ENCODE assay signal across 9 cellular contexts in the genomic region with DNA sequence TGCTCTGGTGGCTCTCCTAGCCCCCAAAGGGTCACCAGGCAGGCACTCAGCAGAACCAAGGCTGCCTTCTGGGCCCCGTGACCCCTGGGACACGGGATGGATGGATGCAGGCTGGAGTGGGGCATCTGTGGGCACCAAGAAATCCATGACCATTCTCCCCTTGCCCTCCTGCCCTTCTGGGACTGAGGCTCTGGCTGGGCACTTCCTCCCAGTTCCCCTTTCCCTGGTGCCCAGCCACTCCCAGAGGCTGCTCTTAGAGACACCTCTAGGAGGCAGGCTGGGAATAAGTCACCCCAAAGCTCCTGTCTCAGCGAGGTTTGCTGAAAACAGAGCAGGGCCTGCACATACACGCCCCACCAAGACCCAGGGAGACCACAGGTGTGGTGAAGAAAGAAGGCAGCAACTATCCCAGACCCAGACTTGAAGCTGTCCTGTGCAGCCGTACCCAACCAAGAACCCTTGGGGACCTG. TPM values are rescaled to one million over a fixed set of nuclear protein-coding genes. Genes with fewer than 3 reads are reported as not detected.
DNase-seq lines count a peak whose midpoint lies in the region; ATAC-seq, FAIRE-seq and TF ChIP-seq lines count a peak whose summit lies in the region.
"Had no signal": no experiment of that assay in that cellular context is flagged by ENCODE, and none has a peak within 500 bp of the region (broad histone marks: within the 10 kb centered on the region; RNA-seq: fewer than 3 reads in every experiment).

No MANE protein-coding gene starts in this region.

- peaks cover 15% of the 10 kb centered on the region for H3K4me1 Mint-ChIP-seq in astrocyte (ENCODE audit: low read depth, unreplicated experiment)

- H3K36me3 Mint-ChIP-seq in astrocyte (ENCODE audit: low read depth, unreplicated experiment), result peaks cover 2% of the 10 kb centered on the region

- H3K27me3 ChIP-seq in astrocyte (ENCODE audit: insufficient read depth, low read length) (no peaks in the 10 kb centered on the region), thoracic aorta (replicated peaks; ENCODE audit: insufficient read depth) (no peaks in the 10 kb centered on the region)

- no peaks in the 10 kb centered on the region for H3K9me3 ChIP-seq in astrocyte (ENCODE audit: insufficient read depth, low read depth, low read length)
- H3K9me3 ChIP-seq in thoracic aorta, result no peaks in the 10 kb centered on the region

- H3K4me2 ChIP-seq in astrocyte (ENCODE audit: low read length), result peak overlapping the region; percentile 82

- no peaks in the 10 kb centered on the region for H3K36me3 ChIP-seq in astrocyte (ENCODE audit: insufficient read depth, low read length)
- peaks cover 20% of the 10 kb centered on the region for H3K36me3 ChIP-seq in thoracic aorta

- DNase-seq in DMS 273 (lab: John Stamatoyannopoulos, UW; ENCODE audit: unreplicated experiment) (peak; percentile 73), DMS 273 treated with DMSO at 0.1 percent for 48 hours (lab: John Stamatoyannopoulos, UW) (no peak), astrocyte (ENCODE audit: low read depth) (no peak), kidney tubule cell (ENCODE audit: low spot score) (peak; percentile 21), thoracic aorta (ENCODE audit: low spot score) (no peak)

- no peaks in the 10 kb centered on the region for H4K20me1 ChIP-seq in astrocyte (ENCODE audit: insufficient read depth, low read length)

- no peak for TF ChIP-seq CTCF in astrocyte (IDR thresholded peaks at IDR 0.05; ENCODE audit: insufficient read depth, low read depth, low read length)
- peak; percentile 31 for TF ChIP-seq CTCF in thoracic aorta (IDR thresholded peaks at IDR 0.05)

- peak overlapping the region; percentile 94 for H3K27ac ChIP-seq in astrocyte (ENCODE audit: low read depth, low read length)
- H3K27ac ChIP-seq in thoracic aorta, result peak overlapping the region; percentile 94 to 100
- H3K27ac ChIP-seq: 22Rv1 had no signal

- ATAC-seq in HG03571 (IDR thresholded peaks at IDR 0.05; ENCODE audit: unreplicated experiment) (peak; percentile 7), thoracic aorta (ENCODE audit: insufficient number of reproducible peaks, low FRiP score, low read depth) (no peak), GM18873 (IDR thresholded peaks at IDR 0.05; ENCODE audit: low FRiP score, unreplicated experiment) (no peak), HG02870 (IDR thresholded peaks at IDR 0.05; ENCODE audit: unreplicated experiment) (no peak)

- peak overlapping the region; percentile 67 for H3K4me3 ChIP-seq in astrocyte (ENCODE audit: insufficient read depth, low read depth, low read length)
- peak overlapping the region; percentile 87 for H3K4me3 ChIP-seq in thoracic aorta

- peak overlapping the region; percentile 26 for H3K27ac Mint-ChIP-seq in astrocyte (ENCODE audit: unreplicated experiment)

- H3K79me2 ChIP-seq in astrocyte (ENCODE audit: insufficient read depth, low read length), result peaks cover 15% of the 10 kb centered on the region

- peaks cover 24% of the 10 kb centered on the region for H3K27me3 Mint-ChIP-seq in astrocyte (ENCODE audit: low read depth, unreplicated experiment)

- H3K4me1 ChIP-seq in astrocyte (ENCODE audit: insufficient read depth, low read length) (peaks cover 23% of the 10 kb centered on the region), thoracic aorta (ENCODE audit: control insufficient read depth in 1 of 2, low read depth in 2 of 2) (peaks cover 24 to 46% of the 10 kb centered on the region in 2 donors)

- H3K9ac ChIP-seq in astrocyte (ENCODE audit: low read length), result peak overlapping the region; percentile 85

- H2AFZ ChIP-seq in astrocyte (ENCODE audit: low read depth, low read length), result peak overlapping the region; percentile 91

- no peak overlapping the region for H3K4me3 Mint-ChIP-seq in astrocyte (ENCODE audit: unreplicated experiment)

- no peaks in the 10 kb centered on the region for H3K9me3 Mint-ChIP-seq in astrocyte (ENCODE audit: unreplicated experiment)

- no peak for FAIRE-seq in astrocyte (lab: Jason Lieb, UNC)

RNA-seq across cellular contexts. Expression of gene STING1, which starts 0.9 kb away (rescaled TPM):
- 1.8 and 3.3 TPM in 2 replicates for total RNA-seq in astrocyte
- total RNA-seq in thoracic aorta, result 100 to 1,000 TPM; 100 to 202 TPM

RNA-seq across cellular contexts. Expression of gene SMIM33, which starts 10.8 kb away (rescaled TPM):
- not detected in 2 replicates for total RNA-seq in astrocyte
- total RNA-seq in thoracic aorta, result not detected

RNA-seq across cellular contexts. Expression of gene ECSCR, which starts 19.1 kb away (rescaled TPM):
- total RNA-seq in astrocyte (0.96 and 1.00 TPM in 2 replicates), thoracic aorta (10 to 100 TPM; 27.1 to 35.6 TPM)

RNA-seq across cellular contexts. Expression of gene DNAJC18, which starts 42.3 kb away (rescaled TPM):
- 18.8 and 21.4 TPM in 2 replicates for total RNA-seq in astrocyte
- total RNA-seq in thoracic aorta, result 10 to 100 TPM in 1 of 2 donors, 1 to 10 TPM in 1; 6.9 to 16.7 TPM

Comparison
In these comparisons a context has a peak if more than half of its experiments do, and no peak if none do; other contexts are left out.
1. DNase-seq: peak in DMS 273 (single experiment) and kidney tubule cell (single experiment); none in DMS 273 treated with DMSO at 0.1 percent for 48 hours (single experiment), astrocyte (single experiment) and thoracic aorta (single experiment).
2. RNA of gene STING1, which starts 0.9 kb away (total RNA-seq): 100 to 202 TPM in thoracic aorta; 1.8 to 3.3 TPM in astrocyte; every median in the first group is over 10 times any median in the second.
3. RNA of gene ECSCR, which starts 19.1 kb away (total RNA-seq): 27.1 to 35.6 TPM in thoracic aorta; 0.96 to 1.00 TPM in astrocyte; every median in the first group is over 10 times any median in the second.